Comparison of ENCODE assay signal across 11 cellular contexts in genomic region chr7:50821457-50821977, GRCh38. TPM values are rescaled to one million over a fixed set of nuclear protein-coding genes. Genes with fewer than 3 reads are reported as not detected.
DNase-seq lines count a peak whose midpoint lies in the region; ATAC-seq and TF ChIP-seq lines count a peak whose summit lies in the region.
"Had no signal": no experiment of that assay in that cellular context is flagged by ENCODE, and none has a peak within 500 bp of the region (broad histone marks: within the 10 kb centered on the region; RNA-seq: fewer than 3 reads in every experiment).

No MANE protein-coding gene starts in this region.

- H2AFZ ChIP-seq in hepatocyte = no peak overlapping the region

- 41% methylated on average over 11 of the region's 11 CpGs for WGBS in right cardiac atrium
- WGBS in hepatocyte (ENCODE audit: low lambda C conversion rate, missing lambda C conversion rate) = 53% methylated on average over 11 of the region's 11 CpGs

- H3K9me2 ChIP-seq in hepatocyte (replicated peaks; ENCODE audit: insufficient read depth) = no peaks in the 10 kb centered on the region

- H3K27me3 ChIP-seq in right cardiac atrium (ENCODE audit: control insufficient read depth, insufficient read depth) (no peaks in the 10 kb centered on the region), right atrium auricular region (no peaks in the 10 kb centered on the region), hepatocyte (no peaks in the 10 kb centered on the region)

- TF ChIP-seq CTCF in right atrium auricular region (IDR thresholded peaks at IDR 0.05) (no peak), hepatocyte (IDR thresholded peaks at IDR 0.05; ENCODE audit: poor library complexity) (no peak)

- H3K9me3 ChIP-seq in right cardiac atrium (ENCODE audit: control insufficient read depth, low read length) (no peaks in the 10 kb centered on the region), right atrium auricular region (no peaks in the 10 kb centered on the region), hepatocyte (ENCODE audit: low read depth) (no peaks in the 10 kb centered on the region)

- no peak for DNase-seq in right cardiac atrium
- DNase-seq in right atrium auricular region (ENCODE audit: low spot score) = no peak
- DNase-seq in SHP77 (lab: John Stamatoyannopoulos, UW) = peak; percentile 65 to 73
- peak; percentile 56 for DNase-seq in hepatocyte (ENCODE audit: low spot score)
- DNase-seq in NCI-H446 (lab: John Stamatoyannopoulos, UW) = no peak
- DNase-seq: activated CD4-positive, alpha-beta memory T cell treated with anti-CD3 and anti-CD28 coated beads for 36 hours; foreskin keratinocyte; NCI-H1105 treated with DMSO at 0.1 percent for 48 hours had no signal

- H4K20me1 ChIP-seq in hepatocyte (ENCODE audit: insufficient read depth, poor library complexity, severe bottlenecking) = no peaks in the 10 kb centered on the region

- H3K27ac ChIP-seq in right cardiac atrium (ENCODE audit: low read length) (no peak overlapping the region), right atrium auricular region (no peak overlapping the region), hepatocyte (peak overlapping the region; percentile 77)
- H3K27ac ChIP-seq: foreskin keratinocyte had no signal

- no peak overlapping the region for H3K4me3 ChIP-seq in right cardiac atrium (ENCODE audit: low read length)
- H3K4me3 ChIP-seq in right atrium auricular region = no peak overlapping the region
- H3K4me3 ChIP-seq in hepatocyte = no peak overlapping the region

- no peaks in the 10 kb centered on the region for H3K36me3 ChIP-seq in right atrium auricular region
- H3K36me3 ChIP-seq in hepatocyte (replicated peaks; ENCODE audit: insufficient read depth, low read depth) = no peaks in the 10 kb centered on the region

- ATAC-seq in right cardiac atrium (peak; percentile 60 to 73), HG03469 (IDR thresholded peaks at IDR 0.05; ENCODE audit: unreplicated experiment) (no peak), GM19395 (IDR thresholded peaks at IDR 0.05; ENCODE audit: unreplicated experiment) (no peak), HG03108 (IDR thresholded peaks at IDR 0.05; ENCODE audit: unreplicated experiment) (no peak)
- ATAC-seq: foreskin keratinocyte had no signal

- peak overlapping the region; percentile 62 for H3K4me2 ChIP-seq in hepatocyte

- H3K79me2 ChIP-seq in hepatocyte = no peaks in the 10 kb centered on the region

- intact Hi-C loops in right cardiac atrium (cut with DNase I) = no loop called here

- H3K4me1 ChIP-seq in right cardiac atrium (ENCODE audit: control insufficient read depth, insufficient read depth, low read length) (peaks cover 4% of the 10 kb centered on the region), right atrium auricular region (peaks cover 0 to under 1% of the 10 kb centered on the region in 2 donors), hepatocyte (ENCODE audit: insufficient read depth) (peaks cover 11% of the 10 kb centered on the region)

RNA-seq across cellular contexts. Expression of gene GRB10, which starts 38.8 kb away (rescaled TPM):
- 10 to 100 TPM; 52.0 to 86.0 (median 63.9) TPM for total RNA-seq in right cardiac atrium
- 35.2 TPM for polyA plus RNA-seq in right cardiac atrium
- total RNA-seq in right atrium auricular region = 10 to 100 TPM; 36.5 to 39.0 TPM
- total RNA-seq in hepatocyte = 51.0 and 65.9 TPM in 2 replicates
- 47.6 and 53.4 TPM in 2 replicates for polyA plus RNA-seq in hepatocyte

Comparison
In these comparisons a context has a peak if more than half of its experiments do, and no peak if none do; other contexts are left out.
1. ATAC-seq: peak in right cardiac atrium (2 of 2); none in HG03469 (single experiment), GM19395 (single experiment) and HG03108 (single experiment).
2. DNase-seq: peak in SHP77 (2 of 2) and hepatocyte (single experiment); none in right cardiac atrium (0 of 3), right atrium auricular region (single experiment) and NCI-H446 (0 of 2).